Comparison of ENCODE assay signal across 8 cellular contexts in the genomic region with DNA sequence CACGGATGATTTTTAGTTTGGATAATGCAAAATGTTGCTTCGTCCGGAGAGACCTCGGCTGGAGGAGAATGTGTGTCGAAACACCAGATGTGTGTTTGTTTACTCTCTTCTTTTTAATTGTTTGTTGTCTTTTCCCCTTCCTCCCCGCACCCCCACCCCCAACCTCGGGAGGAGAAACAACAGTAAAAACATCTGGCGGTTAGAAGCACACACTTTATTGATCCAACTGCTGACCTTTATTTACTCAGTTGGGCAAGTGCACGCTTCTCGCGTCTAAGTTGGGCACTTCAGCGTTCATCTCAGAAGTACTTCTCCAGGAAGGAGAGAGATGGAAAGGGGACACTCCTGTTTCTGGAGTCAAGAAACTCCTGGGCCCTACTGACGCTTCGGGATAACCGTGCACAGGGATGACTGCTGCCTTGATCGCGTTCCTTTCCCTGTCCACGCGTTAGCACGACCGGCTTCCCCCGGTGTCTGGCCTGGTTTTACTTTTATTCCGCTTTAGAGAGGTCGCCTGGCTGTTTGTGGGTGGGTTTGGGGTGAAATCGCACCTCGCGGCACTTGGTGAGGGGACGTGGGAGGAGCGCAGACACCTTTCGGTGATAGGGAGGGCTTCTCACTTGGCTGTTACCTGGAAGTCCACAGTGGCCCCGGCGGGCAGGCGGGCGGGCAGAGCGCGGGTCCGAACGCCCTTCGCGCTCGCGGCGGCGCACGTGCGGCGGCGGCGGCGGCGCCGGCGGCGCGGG.
DNase-seq lines count a peak whose midpoint lies in the region; FAIRE-seq and TF ChIP-seq lines count a peak whose summit lies in the region.

No MANE protein-coding gene starts in this region.

- peak overlapping the region; percentile 79 for H3K9ac ChIP-seq in astrocyte (ENCODE audit: low read length)

- H3K27ac ChIP-seq in astrocyte (ENCODE audit: low read depth, low read length) (no peak overlapping the region), stomach (peak overlapping the region; percentile 84 to 93 (median 88))

- H3K27ac Mint-ChIP-seq in astrocyte (ENCODE audit: unreplicated experiment): peak overlapping the region; percentile 81

- peak overlapping the region; percentile 96 for H3K4me3 Mint-ChIP-seq in astrocyte (ENCODE audit: unreplicated experiment)

- peaks cover 27% of the 10 kb centered on the region for H3K27me3 ChIP-seq in astrocyte (ENCODE audit: insufficient read depth, low read length)
- peaks cover 44% of the 10 kb centered on the region for H3K27me3 ChIP-seq in kidney epithelial cell (ENCODE audit: control insufficient read depth, insufficient read depth, low read length)
- H3K27me3 ChIP-seq in stomach: peaks cover 0 to 63% (median 58%) of the 10 kb centered on the region in 3 donors

- TF ChIP-seq EP300 in Ishikawa (IDR thresholded peaks at IDR 0.05; ENCODE audit: borderline replicate concordance): no peak
- TF ChIP-seq EP300 in stomach (IDR thresholded peaks at IDR 0.05): no peak

- H3K9me3 ChIP-seq in astrocyte (ENCODE audit: insufficient read depth, low read depth, low read length): peaks cover 4% of the 10 kb centered on the region
- peaks cover 0 to 4% (median 0%) of the 10 kb centered on the region in 4 donors for H3K9me3 ChIP-seq in stomach

- intact Hi-C loops in stomach (cut with DNase I; ENCODE audit: low total_unique reads): no loop called here

- no peaks in the 10 kb centered on the region for H3K79me2 ChIP-seq in astrocyte (ENCODE audit: insufficient read depth, low read length)

- TF ChIP-seq POLR2A in stomach (IDR thresholded peaks at IDR 0.05): no peak

- TF ChIP-seq CTCF in astrocyte (IDR thresholded peaks at IDR 0.05; ENCODE audit: insufficient read depth, low read depth, low read length) (no peak), kidney epithelial cell (IDR thresholded peaks at IDR 0.05; ENCODE audit: insufficient read depth, low read length, poor library complexity, severe bottlenecking) (no peak), stomach (IDR thresholded peaks at IDR 0.05) (no peak)

- no peak for TF ChIP-seq RAD21 in Ishikawa (IDR thresholded peaks at IDR 0.05; ENCODE audit: low read depth)

- peak; percentile 7 for DNase-seq in DMS114 treated with DMSO at 0.1 percent for 48 hours (lab: John Stamatoyannopoulos, UW; ENCODE audit: unreplicated experiment)
- DNase-seq in astrocyte (ENCODE audit: low read depth): peak; percentile 25
- DNase-seq in kidney epithelial cell (ENCODE audit: low read depth): no peak
- DNase-seq in stomach: no peak
- DNase-seq in T-helper 9 cell: no peak
- no peak for DNase-seq in OCI-M2 (lab: John Stamatoyannopoulos, UW; ENCODE audit: unreplicated experiment)
- no peak for DNase-seq in AML-193 (lab: John Stamatoyannopoulos, UW)

- peak overlapping the region; percentile 99 for H3K4me2 ChIP-seq in astrocyte (ENCODE audit: low read length)

- H4K20me1 ChIP-seq in astrocyte (ENCODE audit: insufficient read depth, low read length): no peaks in the 10 kb centered on the region

- H3K27me3 Mint-ChIP-seq in astrocyte (ENCODE audit: low read depth, unreplicated experiment): peaks cover 32% of the 10 kb centered on the region

- peak overlapping the region; percentile 87 for H3K4me3 ChIP-seq in astrocyte (ENCODE audit: insufficient read depth, low read depth, low read length)
- peak overlapping the region; percentile 54 for H3K4me3 ChIP-seq in kidney epithelial cell (ENCODE audit: low read depth, low read length)
- peak overlapping the region; percentile 67 to 87 (median 76) for H3K4me3 ChIP-seq in stomach

- no peak for FAIRE-seq in astrocyte (lab: Jason Lieb, UNC)

- peaks cover 2% of the 10 kb centered on the region for H3K4me1 Mint-ChIP-seq in astrocyte (ENCODE audit: low read depth, unreplicated experiment)

- H3K36me3 Mint-ChIP-seq in astrocyte (ENCODE audit: low read depth, unreplicated experiment): no peaks in the 10 kb centered on the region

- peak overlapping the region; percentile 93 for H2AFZ ChIP-seq in astrocyte (ENCODE audit: low read depth, low read length)

- H3K36me3 ChIP-seq in astrocyte (ENCODE audit: insufficient read depth, low read length) (no peaks in the 10 kb centered on the region), kidney epithelial cell (ENCODE audit: control insufficient read depth, insufficient read depth, low read length) (no peaks in the 10 kb centered on the region), stomach (no peaks in the 10 kb centered on the region)

- peaks cover 23% of the 10 kb centered on the region for H3K4me1 ChIP-seq in astrocyte (ENCODE audit: insufficient read depth, low read length)
- H3K4me1 ChIP-seq in stomach: peaks cover 21 to 82% (median 59%) of the 10 kb centered on the region in 4 donors

- no peaks in the 10 kb centered on the region for H3K9me3 Mint-ChIP-seq in astrocyte (ENCODE audit: unreplicated experiment)

- WGBS in stomach, 5 donors: 1 to 5% (median 2%) methylated on average over 29 to 55 of the region's 55 CpGs

TF ChIP-seq in Ishikawa, 13 proteins besides CTCF, POLR2A, EP300 and RAD21:
- TF ChIP-seq, protein P1, sequence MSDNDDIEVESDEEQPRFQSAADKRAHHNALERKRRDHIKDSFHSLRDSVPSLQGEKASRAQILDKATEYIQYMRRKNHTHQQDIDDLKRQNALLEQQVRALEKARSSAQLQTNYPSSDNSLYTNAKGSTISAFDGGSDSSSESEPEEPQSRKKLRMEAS (IDR thresholded peaks at IDR 0.05): peak; percentile 68; the same call in 1 of the 2 replicates
- TF ChIP-seq USF1 (IDR thresholded peaks at IDR 0.05): no peak

Comparison
In these comparisons a context has a peak if more than half of its experiments do, and no peak if none do; other contexts are left out.
1. DNase-seq: peak in DMS114 treated with DMSO at 0.1 percent for 48 hours (single experiment) and astrocyte (single experiment); none in kidney epithelial cell (single experiment), stomach (single experiment), T-helper 9 cell (single experiment), OCI-M2 (single experiment) and AML-193 (0 of 2).
2. Peak in every context shown above with its lines, with median percentiles within 50 percentile points of each other: H3K4me3 ChIP-seq.